ENCODE assay signal across 8 cellular contexts in the genomic region with DNA sequence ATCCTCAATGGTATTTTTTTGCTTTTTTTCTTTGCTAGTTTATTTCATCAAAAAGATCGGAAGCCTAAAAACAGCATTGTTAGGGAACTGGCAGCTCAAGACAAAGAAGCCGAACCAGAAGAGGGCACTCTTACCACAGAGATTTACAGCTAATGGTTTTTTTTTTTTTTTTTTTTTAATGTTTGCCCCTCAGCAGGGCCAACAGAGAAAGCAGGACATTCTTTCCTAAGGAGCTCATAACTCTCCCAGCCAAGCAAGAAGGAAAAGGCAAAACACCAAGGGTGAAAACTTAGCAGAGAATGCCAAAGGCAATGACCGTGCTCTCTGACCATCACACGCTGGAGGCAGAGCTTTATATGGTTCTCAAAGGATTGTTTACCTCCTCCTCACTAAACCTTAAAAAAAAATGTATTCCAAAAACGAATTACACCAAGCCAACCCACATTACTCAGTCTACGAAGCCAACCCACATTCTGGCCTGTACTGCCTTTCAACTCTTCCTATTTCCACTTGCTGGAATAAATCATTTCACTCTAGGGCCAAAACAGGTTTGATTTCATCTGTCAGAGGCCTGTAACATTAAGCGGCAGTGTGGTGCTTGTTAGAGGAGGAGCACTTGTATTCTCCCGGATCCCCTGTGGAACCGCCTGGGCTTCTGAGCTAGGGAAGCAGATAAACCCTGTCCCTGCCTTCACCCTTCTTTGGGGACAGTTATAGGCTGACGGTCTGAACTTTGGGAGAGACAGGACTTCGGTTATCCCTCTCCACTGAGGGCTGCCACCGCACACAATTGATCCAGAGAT. TPM values are rescaled to one million over a fixed set of nuclear protein-coding genes. Genes with fewer than 3 reads are reported as not detected.
DNase-seq lines count a peak whose midpoint lies in the region; ATAC-seq and TF ChIP-seq lines count a peak whose summit lies in the region.

No MANE protein-coding gene starts in this region.

- peak in 4 of 6 experiments; percentile 40 to 49 (median 46) for TF ChIP-seq CTCF in esophagus squamous epithelium (IDR thresholded peaks at IDR 0.05)

- POLR2A ChIA-PET in naive thymus-derived CD4-positive, alpha-beta T cell (lab: Charles Lee), result no interaction called here

- H3K27me3 ChIP-seq in esophagus squamous epithelium, result no peaks in the 10 kb centered on the region
- H3K27me3 ChIP-seq in naive thymus-derived CD4-positive, alpha-beta T cell (ENCODE audit: control insufficient read depth in 2 of 2, insufficient read depth in 2 of 2, low read length in 2 of 2), result no peaks in the 10 kb centered on the region

- TF ChIP-seq POLR2A in esophagus squamous epithelium (IDR thresholded peaks at IDR 0.05), result no peak

- DNase-seq in Right ventricle myocardium inferior (ENCODE audit: missing footprints), result no peak
- DNase-seq in cardiac septum (ENCODE audit: low spot score), result no peak
- DNase-seq in NCI-H1092 (lab: John Stamatoyannopoulos, UW), result peak; percentile 35
- DNase-seq in SKM-1 (lab: John Stamatoyannopoulos, UW; ENCODE audit: unreplicated experiment), result peak; percentile 46
- DNase-seq in esophagus squamous epithelium (lab: John Stamatoyannopoulos, UW), result no peak
- DNase-seq in naive thymus-derived CD4-positive, alpha-beta T cell, result peak in 4 of 9 donors; percentile 13 to 41 (median 32)
- DNase-seq in activated T-helper 1 cell treated with anti-CD3 and anti-CD28 coated beads, Interleukin-12 subunit alpha, Interleukin-12 subunit beta, Interleukin-2, Interleukin-4 antibody, amounts not matched to agents 30 ng/mL and 10 ng/mL and 1 ng/mL, durations not matched to agents 14 hours and 24 hours and 36 hours (ENCODE audit: low spot score), result no peak
- DNase-seq in occipital lobe (lab: John Stamatoyannopoulos, UW), result no peak

- H3K9me3 Mint-ChIP-seq in naive thymus-derived CD4-positive, alpha-beta T cell, result no peaks in the 10 kb centered on the region
- H3K9me3 Mint-ChIP-seq in activated T-helper 1 cell treated with anti-CD3 and anti-CD28 coated beads, Interleukin-12 subunit alpha, Interleukin-12 subunit beta, Interleukin-2, Interleukin-4 antibody, amounts not matched to agents 30 ng/mL and 10 ng/mL and 1 ng/mL, durations not matched to agents 14 hours and 24 hours and 36 hours, result no peaks in the 10 kb centered on the region

- H3K36me3 Mint-ChIP-seq in naive thymus-derived CD4-positive, alpha-beta T cell, result no peaks in the 10 kb centered on the region
- H3K36me3 Mint-ChIP-seq in activated T-helper 1 cell treated with anti-CD3 and anti-CD28 coated beads, Interleukin-12 subunit alpha, Interleukin-12 subunit beta, Interleukin-2, Interleukin-4 antibody, amounts not matched to agents 30 ng/mL and 10 ng/mL and 1 ng/mL, durations not matched to agents 14 hours and 24 hours and 36 hours (ENCODE audit: low read depth), result no peaks in the 10 kb centered on the region

- H3K9me3 ChIP-seq in esophagus squamous epithelium, result no peaks in the 10 kb centered on the region
- H3K9me3 ChIP-seq in naive thymus-derived CD4-positive, alpha-beta T cell (ENCODE audit: control insufficient read depth in 2 of 3, low read length in 3 of 3), result no peaks in the 10 kb centered on the region

- H3K4me3 Mint-ChIP-seq in naive thymus-derived CD4-positive, alpha-beta T cell, result no peak overlapping the region
- H3K4me3 Mint-ChIP-seq in activated T-helper 1 cell treated with anti-CD3 and anti-CD28 coated beads, Interleukin-12 subunit alpha, Interleukin-12 subunit beta, Interleukin-2, Interleukin-4 antibody, amounts not matched to agents 30 ng/mL and 10 ng/mL and 1 ng/mL, durations not matched to agents 14 hours and 24 hours and 36 hours, result no peak overlapping the region

- H3K36me3 ChIP-seq in esophagus squamous epithelium, result no peaks in the 10 kb centered on the region
- H3K36me3 ChIP-seq in naive thymus-derived CD4-positive, alpha-beta T cell (ENCODE audit: control insufficient read depth in 2 of 3, insufficient read depth in 3 of 3, low read length in 3 of 3), result no peaks in the 10 kb centered on the region

- CTCF ChIA-PET in naive thymus-derived CD4-positive, alpha-beta T cell (lab: Charles Lee), result interaction anchor here (0.6 to 1.8 kb wide), 9 partner anchors 12 to 618 kb away, joined by 3 to 11 read pairs (median 3); no protein-coding TSS in a partner anchor

- H3K27ac ChIP-seq in esophagus squamous epithelium, result peak overlapping the region; percentile 69 to 94 (median 82)
- no peak overlapping the region for H3K27ac ChIP-seq in naive thymus-derived CD4-positive, alpha-beta T cell (ENCODE audit: low read depth, low read length)

- H3K4me3 ChIP-seq in esophagus squamous epithelium, result no peak overlapping the region
- H3K4me3 ChIP-seq in naive thymus-derived CD4-positive, alpha-beta T cell (ENCODE audit: low read length), result no peak overlapping the region

- intact Hi-C loops in Right ventricle myocardium inferior (cut with DNase I), result loop anchor here (1.0 to 5.0 kb wide), 2 partner anchors 167 to 318 kb away; no protein-coding TSS in a partner anchor
- intact Hi-C loops in cardiac septum (cut with DNase I), result loop anchor here (1.0 to 5.0 kb wide), 3 partner anchors 167 to 387 kb away; no protein-coding TSS in a partner anchor
- intact Hi-C loops in esophagus squamous epithelium (cut with DNase I), result loop anchor here (5.0 kb wide), 1 partner anchor 317 kb away; no protein-coding TSS in a partner anchor
- intact Hi-C loops in naive thymus-derived CD4-positive, alpha-beta T cell (cut with micrococcal nuclease), result loop anchor here (1.0 to 10.0 kb wide), 6 partner anchors 37 to 539 kb away; partner anchors contain the start of genes GYG1 (in 2 of the 2), HLTF (in 1 of the 2) and HPS3 (in 1 of the 2)
- intact Hi-C loops in activated T-helper 1 cell treated with anti-CD3 and anti-CD28 coated beads, Interleukin-12 subunit alpha, Interleukin-12 subunit beta, Interleukin-2, Interleukin-4 antibody, amounts not matched to agents 30 ng/mL and 10 ng/mL and 1 ng/mL, durations not matched to agents 14 hours and 24 hours and 36 hours (cut with micrococcal nuclease), result loop anchor here (1.0 to 5.0 kb wide), 3 partner anchors 132 to 318 kb away; partner anchors contain the start of gene HLTF

- peaks cover 0 to 13% (median 6%) of the 10 kb centered on the region in 7 donors for H3K4me1 Mint-ChIP-seq in naive thymus-derived CD4-positive, alpha-beta T cell
- peaks cover 10% of the 10 kb centered on the region for H3K4me1 Mint-ChIP-seq in activated T-helper 1 cell treated with anti-CD3 and anti-CD28 coated beads, Interleukin-12 subunit alpha, Interleukin-12 subunit beta, Interleukin-2, Interleukin-4 antibody, amounts not matched to agents 30 ng/mL and 10 ng/mL and 1 ng/mL, durations not matched to agents 14 hours and 24 hours and 36 hours (ENCODE audit: low read depth)

- H3K27ac Mint-ChIP-seq in naive thymus-derived CD4-positive, alpha-beta T cell, result no peak overlapping the region
- H3K27ac Mint-ChIP-seq in activated T-helper 1 cell treated with anti-CD3 and anti-CD28 coated beads, Interleukin-12 subunit alpha, Interleukin-12 subunit beta, Interleukin-2, Interleukin-4 antibody, amounts not matched to agents 30 ng/mL and 10 ng/mL and 1 ng/mL, durations not matched to agents 14 hours and 24 hours and 36 hours, result no peak overlapping the region

- H3K27me3 Mint-ChIP-seq in naive thymus-derived CD4-positive, alpha-beta T cell, result peaks cover 0 to 17% (median 0%) of the 10 kb centered on the region in 5 donors
- peaks cover 18% of the 10 kb centered on the region for H3K27me3 Mint-ChIP-seq in activated T-helper 1 cell treated with anti-CD3 and anti-CD28 coated beads, Interleukin-12 subunit alpha, Interleukin-12 subunit beta, Interleukin-2, Interleukin-4 antibody, amounts not matched to agents 30 ng/mL and 10 ng/mL and 1 ng/mL, durations not matched to agents 14 hours and 24 hours and 36 hours (ENCODE audit: insufficient read depth)

- 29 to 48% methylated on average over 8 to 12 of the region's 12 CpGs for WGBS in esophagus squamous epithelium, 2 donors

- peak; percentile 92 for ATAC-seq in Right ventricle myocardium inferior
- ATAC-seq in naive thymus-derived CD4-positive, alpha-beta T cell, result peak; percentile 41

- peaks cover 0 to 15% (median 7%) of the 10 kb centered on the region in 3 donors for H3K4me1 ChIP-seq in esophagus squamous epithelium
- no peaks in the 10 kb centered on the region for H3K4me1 ChIP-seq in naive thymus-derived CD4-positive, alpha-beta T cell (ENCODE audit: control insufficient read depth in 2 of 2, insufficient read depth in 2 of 2, low read length in 2 of 2)

RNA-seq across cellular contexts. Expression of gene GYG1, which starts 35.6 kb away (rescaled TPM):
- 202 TPM for total RNA-seq in Right ventricle myocardium inferior
- 123 TPM for total RNA-seq in cardiac septum
- 10 to 100 TPM; 16.6 to 55.5 (median 35.8) TPM for total RNA-seq in esophagus squamous epithelium
- total RNA-seq in naive thymus-derived CD4-positive, alpha-beta T cell, result 10 to 100 TPM; 15.5 to 39.3 (median 16.2) TPM
- 10 to 100 TPM; 28.9 to 34.7 TPM for polyA plus RNA-seq in naive thymus-derived CD4-positive, alpha-beta T cell
- 33.6 and 34.1 TPM in 2 replicates for total RNA-seq in activated T-helper 1 cell treated with anti-CD3 and anti-CD28 coated beads, Interleukin-12 subunit alpha, Interleukin-12 subunit beta, Interleukin-2, Interleukin-4 antibody, amounts not matched to agents 30 ng/mL and 10 ng/mL and 1 ng/mL, durations not matched to agents 14 hours and 24 hours and 36 hours
- total RNA-seq in occipital lobe, result 5.1 TPM

Comparison
In these comparisons a context has a peak if more than half of its experiments do, and no peak if none do; other contexts are left out.
1. DNase-seq: peak in NCI-H1092 (single experiment) and SKM-1 (single experiment); none in Right ventricle myocardium inferior (single experiment), cardiac septum (single experiment), esophagus squamous epithelium (single experiment), activated T-helper 1 cell treated with anti-CD3 and anti-CD28 coated beads, Interleukin-12 subunit alpha, Interleukin-12 subunit beta, Interleukin-2, Interleukin-4 antibody, amounts not matched to agents 30 ng/mL and 10 ng/mL and 1 ng/mL, durations not matched to agents 14 hours and 24 hours and 36 hours (single experiment) and occipital lobe (single experiment).